In genomic region chr13:30679483-30680330, GRCh38 we compare ENCODE assay signal across 8 cellular contexts. TPM values are rescaled to one million over a fixed set of nuclear protein-coding genes. Genes with fewer than 3 reads are reported as not detected.
A peak's percentile ranks its signal among the peaks of the same experiment; 100 is the strongest.
DNase-seq lines count a peak whose midpoint lies in the region; ATAC-seq and TF ChIP-seq lines count a peak whose summit lies in the region.

No MANE protein-coding gene starts in this region.

- no peaks in the 10 kb centered on the region for H3K27me3 ChIP-seq in adipocyte (replicated peaks; ENCODE audit: control insufficient read depth, insufficient read depth, low read length)
- H3K27me3 ChIP-seq in stomach, result no peaks in the 10 kb centered on the region

- H3K9me3 ChIP-seq in adipocyte (ENCODE audit: control insufficient read depth, low read length) (no peaks in the 10 kb centered on the region), stomach (no peaks in the 10 kb centered on the region)

- H3K4me1 ChIP-seq in adipocyte (ENCODE audit: control insufficient read depth, insufficient read depth, low read length), result peaks cover 12% of the 10 kb centered on the region
- peaks cover 0 to 17% (median 4%) of the 10 kb centered on the region in 4 donors for H3K4me1 ChIP-seq in stomach

- TF ChIP-seq EP300 in stomach (IDR thresholded peaks at IDR 0.05), result no peak

- intact Hi-C loops in stomach (cut with DNase I; ENCODE audit: low total_unique reads), result loop anchor here (2.0 kb wide), 1 partner anchor 125 kb away; no protein-coding TSS in a partner anchor

- TF ChIP-seq CTCF in HFF-Myc (IDR thresholded peaks at IDR 0.05; ENCODE audit: low read depth, low read length, missing control alignments) (peak; percentile 59), stomach (IDR thresholded peaks at IDR 0.05) (peak in 5 of 7 experiments; percentile 17 to 54 (median 40)), omental fat pad (IDR thresholded peaks at IDR 0.05) (no peak)

- no peak overlapping the region for H3K9ac ChIP-seq in adipocyte (ENCODE audit: low read length)

- no peak overlapping the region for H3K27ac ChIP-seq in stomach

- 39 to 46% (median 41%) methylated on average over 9 of the region's 9 CpGs for WGBS in stomach, 5 donors

- H3K4me3 ChIP-seq in HFF-Myc (replicated peaks; ENCODE audit: low read depth, low read length) (no peak overlapping the region), adipocyte (ENCODE audit: low read length) (no peak overlapping the region), stomach (no peak overlapping the region)

- no peak for ATAC-seq in omental fat pad (ENCODE audit: low FRiP score)

- DNase-seq in GDM1 (lab: John Stamatoyannopoulos, UW) (peak; percentile 24), HFF-Myc (ENCODE audit: extremely low read depth, low read depth) (no peak), NOMO-1 treated with DMSO at 0.1 percent for 48 hours (lab: John Stamatoyannopoulos, UW; ENCODE audit: unreplicated experiment) (peak; percentile 73), adipocyte (ENCODE audit: low read depth) (peak; percentile 66), inferior parietal cortex (ENCODE audit: extremely low spot score) (peak; percentile 40), stomach (no peak), foreskin melanocyte (no peak), omental fat pad (ENCODE audit: low spot score) (no peak)

- H3K36me3 ChIP-seq in adipocyte (ENCODE audit: control insufficient read depth, insufficient read depth, low read length, severe bottlenecking) (no peaks in the 10 kb centered on the region), stomach (no peaks in the 10 kb centered on the region)

- no peak for TF ChIP-seq POLR2A in stomach (IDR thresholded peaks at IDR 0.05)

RNA-seq across cellular contexts. Expression of gene ALOX5AP, which starts 55.6 kb away (rescaled TPM):
- total RNA-seq in stomach, result 1 to 10 TPM; 1.3 to 9.5 (median 2.9) TPM
- polyA plus RNA-seq in stomach, result 10 to 100 TPM in 2 of 3 donors, 1 to 10 TPM in 1; 7.4 to 36.4 (median 30.2) TPM
- 100 to 1,000 TPM in 1 of 4 donors, 10 to 100 TPM in 3; 45.0 to 109 (median 58.8) TPM for total RNA-seq in omental fat pad

Comparison
In these comparisons a context has a peak if more than half of its experiments do, and no peak if none do; other contexts are left out.
1. DNase-seq: peak in GDM1 (single experiment), NOMO-1 treated with DMSO at 0.1 percent for 48 hours (single experiment), adipocyte (single experiment) and inferior parietal cortex (single experiment); none in HFF-Myc (single experiment), stomach (single experiment), foreskin melanocyte (single experiment) and omental fat pad (single experiment).
2. CTCF ChIP-seq: peak in HFF-Myc (single experiment) and stomach (5 of 7); none in omental fat pad (0 of 3).
3. RNA of gene ALOX5AP, which starts 55.6 kb away (total RNA-seq): 45.0 to 109 TPM in omental fat pad; 1.3 to 9.5 TPM in stomach; every median in the first group is over 4 times any median in the second.